ENCODE assay signal across 21 cellular contexts in genomic region chr14:92556255-92556741, GRCh38. TPM values are rescaled to one million over a fixed set of nuclear protein-coding genes. Genes with fewer than 3 reads are reported as not detected.
A peak's percentile ranks its signal among the peaks of the same experiment; 100 is the strongest.
DNase-seq lines count a peak whose midpoint lies in the region; ATAC-seq, FAIRE-seq and TF ChIP-seq lines count a peak whose summit lies in the region.
"Had no signal": no experiment of that assay in that cellular context is flagged by ENCODE, and none has a peak within 500 bp of the region (broad histone marks: within the 10 kb centered on the region; RNA-seq: fewer than 3 reads in every experiment).

No MANE protein-coding gene starts in this region.

- no peak overlapping the region for H2AFZ ChIP-seq in K562 (ENCODE audit: low read depth, low read length)

- no peak overlapping the region for H3K4me3 ChIP-seq in K562
- no peak overlapping the region for H3K4me3 ChIP-seq in CD4-positive, alpha-beta memory T cell (ENCODE audit: low read length in 2 of 2)
- H3K4me3 ChIP-seq: body of pancreas, uterus had no signal

- TF ChIP-seq EP300 in K562 (IDR thresholded peaks at IDR 0.05; ENCODE audit: low read length): no peak

- no peak for TF ChIP-seq RAD21 in K562 (CRISPR knock-in tag; conservative IDR thresholded peaks at IDR 0.05 in 1 of 2, IDR thresholded peaks at IDR 0.05 in 1 of 2)

- in situ Hi-C loops in K562 (cut with MboI): no loop called here

- peak; percentile 78 for DNase-seq in activated CD8-positive, alpha-beta memory T cell treated with anti-CD3 and anti-CD28 coated beads for 24 hours
- DNase-seq in activated CD8-positive, alpha-beta memory T cell treated with anti-CD3 and anti-CD28 coated beads, Interleukin-2, amount 50 U/mL, for 4 hours: no peak
- DNase-seq in K562 (ENCODE audit: extremely low read depth in 1 of 4, low spot score in 3 of 4) (no peak), NCI-H524 treated with DMSO at 0.1 percent for 48 hours (lab: John Stamatoyannopoulos, UW) (no peak)
- peak; percentile 60 to 63 for DNase-seq in stimulated activated naive CD8-positive, alpha-beta T cell treated with anti-CD3 and anti-CD28 coated beads, Interleukin-15, amount 100 ng/mL, for 72 hours
- no peak for DNase-seq in CD4-positive, alpha-beta memory T cell
- DNase-seq: ACHN; Calu3; effector CD8-positive, alpha-beta T cell; GOT3; mammary epithelial cell; NCI-H1092 treated with DMSO at 0.1 percent for 48 hours; NCI-H226; nucleus accumbens; stimulated activated CD4-positive, alpha-beta T cell treated with anti-CD3 and anti-CD28 coated beads, Interleukin-4, amount 100 ng/mL, for 24 hours; uterus had no signal

- no peak for FAIRE-seq in K562 (lab: Jason Lieb, UNC)

- H3K36me3 ChIP-seq in KOPT-K1 (ENCODE audit: insufficient read depth, low read length): peaks cover 57% of the 10 kb centered on the region
- no peaks in the 10 kb centered on the region for H3K36me3 ChIP-seq in K562 (ENCODE audit: control insufficient read depth, insufficient read depth, low read length)
- H3K36me3 ChIP-seq in CD4-positive, alpha-beta memory T cell (ENCODE audit: insufficient read depth, low read length): no peaks in the 10 kb centered on the region
- H3K36me3 ChIP-seq: uterus had no signal

- peaks cover 0 to 17% of the 10 kb centered on the region in 2 experiments; a peak in 2 of 5 replicates for H3K27me3 ChIP-seq in K562 (ENCODE audit: control insufficient read depth in 2 of 2, insufficient read depth in 2 of 2, low read length in 2 of 2)
- no peaks in the 10 kb centered on the region for H3K27me3 ChIP-seq in CD4-positive, alpha-beta memory T cell (ENCODE audit: insufficient read depth, low read length)
- H3K27me3 ChIP-seq: body of pancreas, uterus had no signal

- H3K4me1 ChIP-seq in K562 (replicated peaks in 1 of 2; ENCODE audit: control insufficient read depth in 2 of 2, insufficient read depth in 2 of 2, low read length in 2 of 2): no peaks in the 10 kb centered on the region
- peaks cover 23% of the 10 kb centered on the region for H3K4me1 ChIP-seq in CD4-positive, alpha-beta memory T cell (ENCODE audit: insufficient read depth, low read length)
- H3K4me1 ChIP-seq: body of pancreas, uterus had no signal

- no peaks in the 10 kb centered on the region for H4K20me1 ChIP-seq in K562 (replicated peaks; ENCODE audit: control insufficient read depth, insufficient read depth, low read length)

- intact Hi-C loops in K562 (cut with micrococcal nuclease): no loop called here
- intact Hi-C loops in CD4-positive, alpha-beta memory T cell (cut with micrococcal nuclease): no loop called here

- H3K27ac ChIP-seq in KOPT-K1 (ENCODE audit: low read depth, low read length, poor library complexity, severe bottlenecking) (peak overlapping the region; percentile 1), K562 (ENCODE audit: extremely low read depth, low read depth, low read length) (no peak overlapping the region)
- no peak overlapping the region for H3K27ac ChIP-seq in CD4-positive, alpha-beta memory T cell (ENCODE audit: low read depth, low read length)
- H3K27ac ChIP-seq: body of pancreas, uterus, VCaP had no signal

- H3K4me1 Mint-ChIP-seq in stimulated activated naive CD8-positive, alpha-beta T cell treated with anti-CD3 and anti-CD28 coated beads, Interleukin-15, amount 100 ng/mL, for 72 hours: peaks cover 96% of the 10 kb centered on the region
- H3K4me1 Mint-ChIP-seq in CD4-positive, alpha-beta memory T cell: peaks cover 19 to 40% (median 29%) of the 10 kb centered on the region in 4 donors

- no peak for TF ChIP-seq CTCF in K562 (IDR thresholded peaks at IDR 0.05 in 2 of 3, conservative IDR thresholded peaks at IDR 0.05 in 1 of 3; ENCODE audit: insufficient read depth in 2 of 3, low read depth in 1 of 3, low read length in 3 of 3)

- H3K9ac ChIP-seq in K562 (ENCODE audit: insufficient read depth in 1 of 2, low read depth in 2 of 2, low read length in 2 of 2): no peak overlapping the region

- H3K4me2 ChIP-seq in K562 (ENCODE audit: insufficient read depth, low read length): no peak overlapping the region

- WGBS in K562 (ENCODE audit: insufficient coverage, low coverage, missing lambda C conversion rate): 5% methylated on average over 4 of the region's 4 CpGs

- peak overlapping the region; percentile 100 for H3K27ac Mint-ChIP-seq in stimulated activated naive CD8-positive, alpha-beta T cell treated with anti-CD3 and anti-CD28 coated beads, Interleukin-15, amount 100 ng/mL, for 72 hours
- H3K27ac Mint-ChIP-seq in CD4-positive, alpha-beta memory T cell: peak overlapping the region in 1 of 7 donors; percentile 9

- peaks cover 0 to 15% of the 10 kb centered on the region in 2 donors for H3K36me3 Mint-ChIP-seq in CD4-positive, alpha-beta memory T cell

- no TSS peak for BruUV-seq in K562 (replicated peaks; lab: Mats Ljungman, UMichigan)

- H3K79me2 ChIP-seq in K562 (ENCODE audit: control insufficient read depth, insufficient read depth, low read length): no peaks in the 10 kb centered on the region

- peak overlapping the region; percentile 52 to 76 for H3K4me3 Mint-ChIP-seq in stimulated activated naive CD8-positive, alpha-beta T cell treated with anti-CD3 and anti-CD28 coated beads, Interleukin-15, amount 100 ng/mL, for 72 hours
- peak overlapping the region in 1 of 8 donors; percentile 32 for H3K4me3 Mint-ChIP-seq in CD4-positive, alpha-beta memory T cell

- POLR2A ChIA-PET in K562 (lab: Yijun Ruan, JAX): no interaction called here
- POLR2A ChIA-PET in CD4-positive, alpha-beta memory T cell (lab: Charles Lee; ENCODE audit: partially characterized antibody): interaction anchor here (0.8 kb wide), 1 partner anchor 10 kb away, joined by 3 read pairs; no protein-coding TSS in a partner anchor

- CTCF ChIA-PET in K562 (lab: Yijun Ruan, JAX; ENCODE audit: low intra/inter-chr PET ratio): no interaction called here
- CTCF ChIA-PET in CD4-positive, alpha-beta memory T cell (lab: Charles Lee; ENCODE audit: partially characterized antibody): interaction anchor here (0.6 to 1.3 kb wide), 2 partner anchors 8 to 10 kb away, joined by 3 read pairs; no protein-coding TSS in a partner anchor

- no peaks in the 10 kb centered on the region for H3K27me3 Mint-ChIP-seq in stimulated activated naive CD8-positive, alpha-beta T cell treated with anti-CD3 and anti-CD28 coated beads, Interleukin-15, amount 100 ng/mL, for 72 hours
- peaks cover 0 to 2% of the 10 kb centered on the region in 2 donors for H3K27me3 Mint-ChIP-seq in CD4-positive, alpha-beta memory T cell

- ATAC-seq in K562: no peak
- ATAC-seq in stimulated activated naive CD8-positive, alpha-beta T cell treated with anti-CD3 and anti-CD28 coated beads, Interleukin-15, amount 100 ng/mL, for 72 hours: peak; percentile 82
- no peak for ATAC-seq in GM18502 (IDR thresholded peaks at IDR 0.05; ENCODE audit: poor library complexity, unreplicated experiment)
- ATAC-seq: body of pancreas, sciatic nerve had no signal

- no peaks in the 10 kb centered on the region for H3K9me3 ChIP-seq in KOPT-K1 (ENCODE audit: insufficient read depth, low read length, poor library complexity, severe bottlenecking)
- no peaks in the 10 kb centered on the region for H3K9me3 ChIP-seq in K562 (replicated peaks; ENCODE audit: control insufficient read depth, insufficient read depth, low read depth, low read length)
- no peaks in the 10 kb centered on the region for H3K9me3 ChIP-seq in CD4-positive, alpha-beta memory T cell (ENCODE audit: control insufficient read depth in 1 of 2, low read length in 2 of 2)
- H3K9me3 ChIP-seq: body of pancreas, uterus had no signal

- H3K9me1 ChIP-seq in K562 (ENCODE audit: control insufficient read depth, insufficient read depth, low read length): no peaks in the 10 kb centered on the region

- no peak for TF ChIP-seq POLR2A in K562 (conservative IDR thresholded peaks at IDR 0.05)

- H3K9me3 Mint-ChIP-seq in stimulated activated naive CD8-positive, alpha-beta T cell treated with anti-CD3 and anti-CD28 coated beads, Interleukin-15, amount 100 ng/mL, for 72 hours: no peaks in the 10 kb centered on the region
- no peaks in the 10 kb centered on the region for H3K9me3 Mint-ChIP-seq in CD4-positive, alpha-beta memory T cell

TF ChIP-seq in K562, 482 proteins besides CTCF, POLR2A, EP300 and RAD21 (continues in another document):
- no peak for TF ChIP-seq PHF8 (IDR thresholded peaks at IDR 0.05; ENCODE audit: borderline replicate concordance, low read length)
- 0 out of 2 replicates have a peak, but pooled peaks have one; percentile 9 for TF ChIP-seq ATF3 (IDR thresholded peaks at IDR 0.05)
- no peak for TF ChIP-seq ATF3 (CRISPR knock-in tag; conservative IDR thresholded peaks at IDR 0.05)
- TF ChIP-seq BMI1 (IDR thresholded peaks at IDR 0.05; ENCODE audit: low read length): no peak
- TF ChIP-seq FOSL1 (tag; conservative IDR thresholded peaks at IDR 0.05): peak; percentile 42; the same call in 1 of the 2 replicates

RNA-seq across cellular contexts. Expression of gene RIN3, which starts 42.7 kb away (rescaled TPM):
- 0.23 TPM in 1 of 2 replicates, not detected in the other for total RNA-seq in K562 (2011; cell fraction: chromatin; rRNA removed; ENCODE audit: low replicate concordance)
- total RNA-seq in K562 (2011; cell fraction: nucleolus; rRNA removed): not detected in 2 replicates
- not detected in 2 replicates for total RNA-seq in K562 (2011; cell fraction: nucleoplasm; rRNA removed)
- total RNA-seq in K562 (2014; rRNA removed) (not detected in 2 replicates), K562 (2014; rRNA removed; fragmentation: Illumina TruSeq; extraction: Trizol) (not detected in 2 replicates), K562 (2015; rRNA removed; fragmentation: Illumina TruSeq; extraction: Trizol) (0.07 and 0.34 TPM in 2 replicates), K562 (2021) (0.38 and 0.49 TPM in 2 replicates)
- polyA plus RNA-seq in K562 (2011; rRNA removed) (0.01 and 0.61 TPM in 2 replicates), K562 (2014; fragmentation: Illumina TruSeq; extraction: Trizol) (0.09 and 0.10 TPM in 2 replicates), K562 (2014; fragmentation: Nextera tagmentation; extraction: Ambion mirVana) (not detected), K562 (2014; rRNA removed) (0.03 TPM in 1 of 2 replicates, not detected in the other)
- 0.07 and 0.38 TPM in 2 replicates for polyA plus RNA-seq in K562 (2011; cell fraction: cytosol; rRNA removed)
- polyA plus RNA-seq in K562 (2011; cell fraction: nucleus; rRNA removed): 0.79 TPM in 1 of 2 replicates, not detected in the other
- polyA plus RNA-seq in K562 (2012): 0.17 and 0.42 TPM in 2 replicates
- polyA minus RNA-seq in K562 (2011; rRNA and poly(A)+ RNA removed): 1.4 TPM in 1 of 2 replicates, not detected in the other
- 2.4 TPM in 1 of 2 replicates, not detected in the other for polyA minus RNA-seq in K562 (2011; cell fraction: cytosol; rRNA and poly(A)+ RNA removed)
- polyA minus RNA-seq in K562 (2011; cell fraction: nucleus; rRNA and poly(A)+ RNA removed): 2.6 TPM in 1 of 2 replicates, not detected in the other
- total RNA-seq in CD4-positive, alpha-beta memory T cell: 10 to 100 TPM; 66.9 to 74.9 TPM
- 10 to 100 TPM in 1 of 2 donors, 1 to 10 TPM in 1; 4.0 to 25.0 TPM for polyA plus RNA-seq in CD4-positive, alpha-beta memory T cell

Comparison
In these comparisons a context has a peak if more than half of its experiments do, and no peak if none do; other contexts are left out.
1. DNase-seq: peak in activated CD8-positive, alpha-beta memory T cell treated with anti-CD3 and anti-CD28 coated beads for 24 hours (single experiment) and stimulated activated naive CD8-positive, alpha-beta T cell treated with anti-CD3 and anti-CD28 coated beads, Interleukin-15, amount 100 ng/mL, for 72 hours (2 of 2); none in activated CD8-positive, alpha-beta memory T cell treated with anti-CD3 and anti-CD28 coated beads, Interleukin-2, amount 50 U/mL, for 4 hours (single experiment), K562 (0 of 4), NCI-H524 treated with DMSO at 0.1 percent for 48 hours (single experiment) and CD4-positive, alpha-beta memory T cell (0 of 5).
2. RNA of gene RIN3, which starts 42.7 kb away (total RNA-seq): 66.9 to 74.9 TPM in CD4-positive, alpha-beta memory T cell; 0.07 to 0.49 TPM in K562; every median in the first group is over 10 times any median in the second.